In the genomic region with DNA sequence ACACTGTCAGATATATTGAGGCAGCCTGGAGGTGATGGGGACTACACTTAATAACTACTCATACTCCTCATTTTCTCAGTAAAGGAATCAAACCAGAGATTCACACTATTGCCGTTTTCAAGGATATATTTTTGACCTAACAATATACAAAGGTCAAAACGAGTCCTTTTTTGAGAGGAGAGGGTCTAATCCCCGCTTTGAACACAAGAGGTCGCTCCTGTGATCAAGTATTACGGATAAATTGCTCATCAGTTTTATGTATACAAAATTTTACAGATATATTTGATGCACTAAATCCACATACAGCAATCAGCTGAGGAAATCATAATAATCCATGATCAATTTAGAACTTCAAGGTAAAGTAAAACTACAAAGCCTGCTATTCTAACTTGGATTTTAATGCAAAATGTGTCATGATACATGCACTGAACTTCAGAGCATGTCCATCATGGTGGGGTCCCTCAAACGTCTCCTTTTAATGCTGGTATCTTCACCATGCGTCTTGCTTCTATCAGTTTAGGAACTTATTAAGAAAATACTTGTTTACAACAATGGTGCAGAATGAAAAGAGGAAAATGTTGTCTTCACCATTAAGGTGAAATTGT, we compare ENCODE assay signal across 9 cellular contexts. TPM values are rescaled to one million over a fixed set of nuclear protein-coding genes. Genes with fewer than 3 reads are reported as not detected.
DNase-seq lines count a peak whose midpoint lies in the region; FAIRE-seq and TF ChIP-seq lines count a peak whose summit lies in the region.
"Had no signal": no experiment of that assay in that cellular context is flagged by ENCODE, and none has a peak within 500 bp of the region (broad histone marks: within the 10 kb centered on the region; RNA-seq: fewer than 3 reads in every experiment).

No MANE protein-coding gene starts in this region.

- no peak overlapping the region for H3K4me3 ChIP-seq in retinal pigment epithelial cell (ENCODE audit: low read length)

- H3K4me1 Mint-ChIP-seq in activated naive CD4-positive, alpha-beta T cell treated with anti-CD3 and anti-CD28 coated beads, Interleukin-2, amount 10 ng/mL, durations not matched to agents 7 days and 5 days, result peaks cover 5% of the 10 kb centered on the region

- CTCF ChIA-PET in activated naive CD4-positive, alpha-beta T cell treated with anti-CD3 and anti-CD28 coated beads, Interleukin-2, amount 10 ng/mL, durations not matched to agents 7 days and 5 days (lab: Charles Lee), result interaction anchor here (0.7 kb wide), 1 partner anchor 13 kb away, joined by 3 read pairs; no protein-coding TSS in a partner anchor

- no peak overlapping the region for H3K4me3 Mint-ChIP-seq in activated naive CD4-positive, alpha-beta T cell treated with anti-CD3 and anti-CD28 coated beads, Interleukin-2, amount 10 ng/mL, durations not matched to agents 7 days and 5 days

- H3K27ac Mint-ChIP-seq in activated naive CD4-positive, alpha-beta T cell treated with anti-CD3 and anti-CD28 coated beads, Interleukin-2, amount 10 ng/mL, durations not matched to agents 7 days and 5 days, result no peak overlapping the region

- DNase-seq in NCI-H2196 (lab: John Stamatoyannopoulos, UW; ENCODE audit: unreplicated experiment) (peak; percentile 0), NCI-H2196 treated with DMSO at 0.1 percent for 48 hours (lab: John Stamatoyannopoulos, UW; ENCODE audit: unreplicated experiment) (no peak), NCI-H146 treated with DMSO at 0.1 percent for 48 hours (lab: John Stamatoyannopoulos, UW; ENCODE audit: unreplicated experiment) (peak; percentile 37), dermis blood vessel endothelial cell (peak; percentile 49), retinal pigment epithelial cell (ENCODE audit: low read depth) (no peak), anterior cingulate cortex (lab: John Stamatoyannopoulos, UW) (no peak), frontal cortex (ENCODE audit: low spot score in 2 of 2) (no peak)
- DNase-seq in activated naive CD4-positive, alpha-beta T cell treated with anti-CD3 and anti-CD28 coated beads, Interleukin-2, amount 10 ng/mL, durations not matched to agents 7 days and 5 days, result no peak

- peaks cover 88% of the 10 kb centered on the region for H3K27me3 Mint-ChIP-seq in activated naive CD4-positive, alpha-beta T cell treated with anti-CD3 and anti-CD28 coated beads, Interleukin-2, amount 10 ng/mL, durations not matched to agents 7 days and 5 days

- H3K36me3 Mint-ChIP-seq in activated naive CD4-positive, alpha-beta T cell treated with anti-CD3 and anti-CD28 coated beads, Interleukin-2, amount 10 ng/mL, durations not matched to agents 7 days and 5 days, result no peaks in the 10 kb centered on the region

- FAIRE-seq in frontal cortex (lab: Jason Lieb, UNC), result no peak

- TF ChIP-seq CTCF in retinal pigment epithelial cell (conservative IDR thresholded peaks at IDR 0.05; ENCODE audit: low read depth, low read length), result peak; percentile 80

- no peaks in the 10 kb centered on the region for H3K9me3 Mint-ChIP-seq in activated naive CD4-positive, alpha-beta T cell treated with anti-CD3 and anti-CD28 coated beads, Interleukin-2, amount 10 ng/mL, durations not matched to agents 7 days and 5 days

RNA-seq across cellular contexts. Expression of a gene that starts 2.5 kb away (rescaled TPM):
- total RNA-seq in dermis blood vessel endothelial cell (not detected in 2 replicates), frontal cortex (2.4 TPM)
- total RNA-seq: T-helper 1 cell treated with Interleukin-12 subunit alpha and Interleukin-12 subunit beta and Interleukin-4 antibody, amounts not matched to agents 30 ng/mL and 1 ng/mL, for 36 hours had no signal

Comparison
In these comparisons a context has a peak if more than half of its experiments do, and no peak if none do; other contexts are left out.
1. DNase-seq: peak in NCI-H2196 (single experiment), NCI-H146 treated with DMSO at 0.1 percent for 48 hours (single experiment) and dermis blood vessel endothelial cell (single experiment); none in NCI-H2196 treated with DMSO at 0.1 percent for 48 hours (single experiment), retinal pigment epithelial cell (single experiment), anterior cingulate cortex (0 of 58), activated naive CD4-positive, alpha-beta T cell treated with anti-CD3 and anti-CD28 coated beads, Interleukin-2, amount 10 ng/mL, durations not matched to agents 7 days and 5 days (single experiment) and frontal cortex (0 of 2).